Comparison of ENCODE assay signal across 8 cellular contexts in genomic region chr17:63697341-63698286, GRCh38. TPM values are rescaled to one million over a fixed set of nuclear protein-coding genes. Genes with fewer than 3 reads are reported as not detected.
A peak's percentile ranks its signal among the peaks of the same experiment; 100 is the strongest.
DNase-seq lines count a peak whose midpoint lies in the region; ATAC-seq and TF ChIP-seq lines count a peak whose summit lies in the region.

No MANE protein-coding gene starts in this region.

- no peaks in the 10 kb centered on the region for H3K9me3 Mint-ChIP-seq in activated naive CD4-positive, alpha-beta T cell treated with anti-CD3 and anti-CD28 coated beads, Interleukin-2, amount 10 ng/mL, durations not matched to agents 7 days and 5 days

- peaks cover 15% of the 10 kb centered on the region for H3K4me1 ChIP-seq in hepatocyte (ENCODE audit: insufficient read depth)

- no peaks in the 10 kb centered on the region for H3K36me3 ChIP-seq in hepatocyte (replicated peaks; ENCODE audit: insufficient read depth, low read depth)

- 86% methylated on average over 21 of the region's 22 CpGs for WGBS in hepatocyte (ENCODE audit: low lambda C conversion rate, missing lambda C conversion rate)

- H3K27ac ChIP-seq in hepatocyte = no peak overlapping the region

- H3K36me3 Mint-ChIP-seq in activated naive CD4-positive, alpha-beta T cell treated with anti-CD3 and anti-CD28 coated beads, Interleukin-2, amount 10 ng/mL, durations not matched to agents 7 days and 5 days = peaks cover 66% of the 10 kb centered on the region

- peaks cover 54% of the 10 kb centered on the region for H3K4me1 Mint-ChIP-seq in activated naive CD4-positive, alpha-beta T cell treated with anti-CD3 and anti-CD28 coated beads, Interleukin-2, amount 10 ng/mL, durations not matched to agents 7 days and 5 days

- H3K4me3 Mint-ChIP-seq in activated naive CD4-positive, alpha-beta T cell treated with anti-CD3 and anti-CD28 coated beads, Interleukin-2, amount 10 ng/mL, durations not matched to agents 7 days and 5 days = peak overlapping the region; percentile 93

- no peak for ATAC-seq in HG02571 (IDR thresholded peaks at IDR 0.05; ENCODE audit: unreplicated experiment)

- DNase-seq in AG08395 (ENCODE audit: low spot score) = peak; percentile 42
- peak; percentile 30 for DNase-seq in HT1080 (ENCODE audit: low read depth)
- DNase-seq in SKM-1 treated with dmso at 0.1 percent for 144 hours (lab: John Stamatoyannopoulos, UW; ENCODE audit: unreplicated experiment) = peak; percentile 89
- DNase-seq in activated naive CD4-positive, alpha-beta T cell treated with anti-CD3 and anti-CD28 coated beads, Interleukin-2, amount 10 ng/mL, durations not matched to agents 7 days and 5 days = peak; percentile 91
- peak; percentile 36 for DNase-seq in hepatocyte (ENCODE audit: low spot score)
- peak; percentile 65 to 68 for DNase-seq in stimulated activated CD4-positive, alpha-beta T cell treated with anti-CD3 and anti-CD28 coated beads, Interleukin-1b, Interleukin-23, amount 100 ng/mL, for 4 hours (ENCODE audit: low read depth in 2 of 2)

- no peak overlapping the region for H3K4me2 ChIP-seq in hepatocyte

- TF ChIP-seq POLR2A in GM18526 (IDR thresholded peaks at IDR 0.05; ENCODE audit: extremely low read depth, insufficient read length) = peak; percentile 61

- H3K27ac Mint-ChIP-seq in activated naive CD4-positive, alpha-beta T cell treated with anti-CD3 and anti-CD28 coated beads, Interleukin-2, amount 10 ng/mL, durations not matched to agents 7 days and 5 days = peak overlapping the region; percentile 97

- no peak overlapping the region for H2AFZ ChIP-seq in hepatocyte

- no peaks in the 10 kb centered on the region for H3K9me3 ChIP-seq in hepatocyte (ENCODE audit: low read depth)

- H3K27me3 Mint-ChIP-seq in activated naive CD4-positive, alpha-beta T cell treated with anti-CD3 and anti-CD28 coated beads, Interleukin-2, amount 10 ng/mL, durations not matched to agents 7 days and 5 days = peaks cover 13% of the 10 kb centered on the region

- H3K79me2 ChIP-seq in hepatocyte = no peaks in the 10 kb centered on the region

- no peaks in the 10 kb centered on the region for H3K9me2 ChIP-seq in hepatocyte (replicated peaks; ENCODE audit: insufficient read depth)

- no peaks in the 10 kb centered on the region for H4K20me1 ChIP-seq in hepatocyte (ENCODE audit: insufficient read depth, poor library complexity, severe bottlenecking)

- no peak overlapping the region for H3K4me3 ChIP-seq in hepatocyte

- H3K27me3 ChIP-seq in hepatocyte = no peaks in the 10 kb centered on the region

- peak; percentile 29 for TF ChIP-seq CTCF in hepatocyte (IDR thresholded peaks at IDR 0.05; ENCODE audit: poor library complexity)

- CTCF ChIA-PET in activated naive CD4-positive, alpha-beta T cell treated with anti-CD3 and anti-CD28 coated beads, Interleukin-2, amount 10 ng/mL, durations not matched to agents 7 days and 5 days (lab: Charles Lee) = interaction anchor here (0.6 to 3.2 kb wide), 21 partner anchors 9 to 271 kb away, joined by 3 to 42 read pairs (median 4); partner anchors contain the start of genes CCDC47 and DDX42

RNA-seq across cellular contexts. Expression of gene LIMD2, which starts 2.3 kb away (rescaled TPM):
- 15.9 and 20.7 TPM in 2 replicates for total RNA-seq in HT1080 (2014; rRNA removed; shearing (Covaris generic))
- polyA plus RNA-seq in HT1080 (2015; cell fraction: cytosol; rRNA removed) = 15.2 and 16.4 TPM in 2 replicates
- polyA plus RNA-seq in HT1080 (2015; cell fraction: nucleus; rRNA removed) = 29.8 and 33.4 TPM in 2 replicates
- total RNA-seq in hepatocyte = 14.5 and 20.7 TPM in 2 replicates
- 31.1 and 35.3 TPM in 2 replicates for polyA plus RNA-seq in hepatocyte

RNA-seq across cellular contexts. Expression of gene STRADA, which starts 44.0 kb away (rescaled TPM):
- 13.2 and 13.8 TPM in 2 replicates for total RNA-seq in HT1080 (2014; rRNA removed; shearing (Covaris generic))
- 14.9 and 15.5 TPM in 2 replicates for polyA plus RNA-seq in HT1080 (2015; cell fraction: cytosol; rRNA removed)
- 40.3 and 58.5 TPM in 2 replicates for polyA plus RNA-seq in HT1080 (2015; cell fraction: nucleus; rRNA removed)
- 15.3 and 19.9 TPM in 2 replicates for total RNA-seq in hepatocyte
- polyA plus RNA-seq in hepatocyte = 24.4 and 27.6 TPM in 2 replicates

Comparison
In these comparisons a context has a peak if more than half of its experiments do, and no peak if none do; other contexts are left out.
1. DNase-seq: peak in every context shown above with its lines; median percentile 91 in activated naive CD4-positive, alpha-beta T cell treated with anti-CD3 and anti-CD28 coated beads, Interleukin-2, amount 10 ng/mL, durations not matched to agents 7 days and 5 days; 89 in SKM-1 treated with dmso at 0.1 percent for 144 hours; 66 in stimulated activated CD4-positive, alpha-beta T cell treated with anti-CD3 and anti-CD28 coated beads, Interleukin-1b, Interleukin-23, amount 100 ng/mL, for 4 hours; 42 in AG08395; 36 in hepatocyte; 30 in HT1080.